Comparison of ENCODE assay signal across 28 cellular contexts in the genomic region with DNA sequence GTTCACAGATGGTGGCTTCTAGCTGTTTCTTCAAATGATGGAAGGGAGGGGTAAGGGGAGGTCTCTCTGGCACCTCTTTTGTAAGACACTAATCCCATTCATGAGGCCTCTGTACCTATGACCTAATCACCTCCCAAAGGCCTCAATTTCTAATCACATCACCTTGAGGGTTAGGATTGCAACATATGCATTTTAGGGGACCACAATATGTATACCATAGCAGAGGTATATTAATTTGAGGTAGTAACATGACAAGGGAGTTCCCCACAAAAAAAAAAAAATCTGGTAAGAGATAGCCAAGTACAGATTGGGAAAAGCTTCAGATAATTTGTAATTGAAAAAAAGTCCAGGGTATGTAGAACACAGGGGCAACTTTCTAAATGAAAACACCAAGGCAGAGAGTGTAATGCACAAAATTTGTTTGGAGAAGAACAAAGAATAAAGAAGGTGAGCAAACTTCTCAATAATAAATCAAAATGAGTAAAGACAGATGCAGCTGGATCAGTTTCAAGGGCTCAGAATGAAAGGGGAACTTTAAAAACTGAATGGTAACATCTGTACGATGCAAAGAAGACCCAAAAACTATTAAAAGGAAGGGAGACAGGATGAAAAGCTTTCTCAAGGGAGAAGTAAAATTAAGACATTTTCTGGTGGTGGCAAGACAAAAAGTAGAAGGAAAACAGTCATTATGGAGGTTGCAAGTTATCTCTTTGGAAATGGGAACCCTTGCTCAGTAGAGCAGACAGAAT.
DNase-seq lines count a peak whose midpoint lies in the region; ATAC-seq and TF ChIP-seq lines count a peak whose summit lies in the region.
"Had no signal": no experiment of that assay in that cellular context is flagged by ENCODE, and none has a peak within 500 bp of the region (broad histone marks: within the 10 kb centered on the region; RNA-seq: fewer than 3 reads in every experiment).

No MANE protein-coding gene starts in this region.

- H3K4me1 ChIP-seq in BLaER1 treated with 17β-estradiol and CSF1 and Interleukin-3, amounts not matched to agents 10 nM and 100 nM: peaks cover 8 to 25% (median 19%) of the 10 kb centered on the region in 10 experiments
- no peaks in the 10 kb centered on the region for H3K4me1 ChIP-seq in osteoblast (ENCODE audit: insufficient read depth, low read length)
- no peaks in the 10 kb centered on the region for H3K4me1 ChIP-seq in CD4-positive, alpha-beta memory T cell (ENCODE audit: insufficient read depth, low read length)
- H3K4me1 ChIP-seq: adrenal gland, Peyer's patch, SJSA1, spleen, testis had no signal

- no peak overlapping the region for H3K4me3 Mint-ChIP-seq in brain
- H3K4me3 Mint-ChIP-seq in CD4-positive, alpha-beta memory T cell: no peak overlapping the region
- H3K4me3 Mint-ChIP-seq in MCF 10A (ENCODE audit: unreplicated experiment): no peak overlapping the region
- H3K4me3 Mint-ChIP-seq: CD8-positive, alpha-beta T cell; T-helper 17 cell had no signal

- CTCF ChIA-PET in CD4-positive, alpha-beta memory T cell (lab: Charles Lee; ENCODE audit: partially characterized antibody): no interaction called here
- CTCF ChIA-PET in MCF 10A (lab: Yijun Ruan, JAX): interaction anchor here (0.6 to 0.9 kb wide), 3 partner anchors 10 to 1300 kb away, joined by 3 to 6 read pairs (median 3); no protein-coding TSS in a partner anchor

- peak overlapping the region; percentile 22 to 69 (median 42); a peak in 21 of 22 replicates for H3K4me2 ChIP-seq in BLaER1 treated with 17β-estradiol and CSF1 and Interleukin-3, amounts not matched to agents 10 nM and 100 nM
- H3K4me2 ChIP-seq in osteoblast (ENCODE audit: insufficient read depth, low read length): no peak overlapping the region

- DNase-seq in MV-4-11 (lab: John Stamatoyannopoulos, UW): peak; percentile 94
- DNase-seq in osteoblast (ENCODE audit: insufficient read length, low spot score, missing footprints): no peak
- no peak for DNase-seq in stimulated activated CD4-positive, alpha-beta T cell treated with anti-CD3 and anti-CD28 coated beads, Interleukin-15, amount 100 ng/mL, for 24 hours
- no peak for DNase-seq in CD4-positive, alpha-beta memory T cell
- no peak for DNase-seq in MCF 10A (ENCODE audit: unreplicated experiment)
- DNase-seq: activated CD4-positive, alpha-beta T cell treated with anti-CD3 and anti-CD28 coated beads for 48 hours; activated naive CD4-positive, alpha-beta T cell; activated T-cell treated with anti-CD3 and anti-CD28 coated beads, Interleukin-2, amount 50 U/mL, for 48 hours; adrenal gland; brain microvascular endothelial cell; CD8-positive, alpha-beta T cell; glutamatergic neuron; kidney glomerular epithelial cell; mammary epithelial cell; NCI-H1694 treated with DMSO at 0.1 percent for 48 hours; NCI-H226; Peyer's patch; retina; spleen; stimulated activated CD4-positive, alpha-beta T cell treated with anti-CD3 and anti-CD28 coated beads, Interleukin-4, amount 100 ng/mL, for 24 hours; stimulated activated naive CD4-positive, alpha-beta T cell treated with Interleukin-2 at 50 U/mL for 16 hours; T-helper 17 cell; testis had no signal

- H3K79me2 ChIP-seq in osteoblast (ENCODE audit: insufficient read depth, low read length): no peaks in the 10 kb centered on the region

- TF ChIP-seq CTCF in brain (conservative IDR thresholded peaks at IDR 0.05): no peak
- TF ChIP-seq CTCF in osteoblast (IDR thresholded peaks at IDR 0.05; ENCODE audit: extremely low read depth, low read depth, low read length): no peak
- TF ChIP-seq CTCF in MCF 10A (IDR thresholded peaks at IDR 0.05; ENCODE audit: unreplicated experiment): no peak

- no peak for ATAC-seq in GM18909 (IDR thresholded peaks at IDR 0.05; ENCODE audit: poor library complexity, unreplicated experiment)
- ATAC-seq: CD8-positive, alpha-beta T cell; K562; T-helper 17 cell had no signal

- H3K36me3 Mint-ChIP-seq in brain (no peaks in the 10 kb centered on the region), MCF 10A (ENCODE audit: insufficient read depth, unreplicated experiment) (peaks cover 6% of the 10 kb centered on the region)
- no peaks in the 10 kb centered on the region for H3K36me3 Mint-ChIP-seq in CD4-positive, alpha-beta memory T cell
- H3K36me3 Mint-ChIP-seq: CD8-positive, alpha-beta T cell had no signal

- no TSS peak for BruUV-seq in MCF 10A (replicated peaks; lab: Mats Ljungman, UMichigan)

- H3K27ac Mint-ChIP-seq in brain (peak overlapping the region in 3 of 5 experiments; percentile 2 to 70 (median 30)), MCF 10A (ENCODE audit: low read depth, unreplicated experiment) (no peak overlapping the region)
- no peak overlapping the region for H3K27ac Mint-ChIP-seq in CD4-positive, alpha-beta memory T cell
- H3K27ac Mint-ChIP-seq: CD8-positive, alpha-beta T cell; T-helper 17 cell had no signal

- peaks cover 0 to 6% (median 0%) of the 10 kb centered on the region in 5 experiments for H3K9me3 Mint-ChIP-seq in brain
- H3K9me3 Mint-ChIP-seq in CD4-positive, alpha-beta memory T cell: peaks cover 0 to 2% (median 0%) of the 10 kb centered on the region in 8 donors
- no peaks in the 10 kb centered on the region for H3K9me3 Mint-ChIP-seq in MCF 10A (ENCODE audit: unreplicated experiment)
- H3K9me3 Mint-ChIP-seq: CD8-positive, alpha-beta T cell had no signal

- H3K9ac ChIP-seq in BLaER1 treated with 17β-estradiol and CSF1 and Interleukin-3, amounts not matched to agents 10 nM and 100 nM: no peak overlapping the region; a peak in 1 of 22 replicates

- H3K27me3 ChIP-seq in BLaER1 treated with 17β-estradiol and CSF1 and Interleukin-3, amounts not matched to agents 10 nM and 100 nM: no peaks in the 10 kb centered on the region
- H3K27me3 ChIP-seq in osteoblast (ENCODE audit: insufficient read depth, low read length): no peaks in the 10 kb centered on the region
- H3K27me3 ChIP-seq in CD4-positive, alpha-beta memory T cell (ENCODE audit: insufficient read depth, low read length): no peaks in the 10 kb centered on the region
- H3K27me3 ChIP-seq: adrenal gland, brain microvascular endothelial cell, Peyer's patch, SJSA1, spleen, testis had no signal

- no peak overlapping the region for H3K4me3 ChIP-seq in BLaER1 treated with 17β-estradiol and CSF1 and Interleukin-3, amounts not matched to agents 10 nM and 100 nM
- no peak overlapping the region for H3K4me3 ChIP-seq in osteoblast (ENCODE audit: insufficient read depth, low read length)
- H3K4me3 ChIP-seq in CD4-positive, alpha-beta memory T cell (ENCODE audit: low read length in 2 of 2): no peak overlapping the region
- H3K4me3 ChIP-seq: adrenal gland, K562, Peyer's patch, SJSA1, spleen, testis had no signal

- POLR2A ChIA-PET in CD4-positive, alpha-beta memory T cell (lab: Charles Lee; ENCODE audit: partially characterized antibody): no interaction called here
- POLR2A ChIA-PET in MCF 10A (lab: Yijun Ruan, JAX): interaction anchor here (0.7 kb wide), 1 partner anchor 317 kb away, joined by 3 read pairs; no protein-coding TSS in a partner anchor

- H3K27me3 Mint-ChIP-seq in brain: peaks cover 3% of the 10 kb centered on the region
- peaks cover 2 to 9% of the 10 kb centered on the region in 2 donors for H3K27me3 Mint-ChIP-seq in CD4-positive, alpha-beta memory T cell
- H3K27me3 Mint-ChIP-seq in MCF 10A (ENCODE audit: insufficient read depth, unreplicated experiment): peaks cover 82% of the 10 kb centered on the region

- intact Hi-C loops in CD4-positive, alpha-beta memory T cell (cut with micrococcal nuclease): no loop called here
- intact Hi-C loops in MCF 10A (cut with micrococcal nuclease): no loop called here

- peak overlapping the region in 8 of 11 experiments; percentile 3 to 70 (median 58); a peak in 14 of 22 replicates for H3K27ac ChIP-seq in BLaER1 treated with 17β-estradiol and CSF1 and Interleukin-3, amounts not matched to agents 10 nM and 100 nM
- H3K27ac ChIP-seq in osteoblast (ENCODE audit: low read depth, low read length): no peak overlapping the region
- no peak overlapping the region for H3K27ac ChIP-seq in CD4-positive, alpha-beta memory T cell (ENCODE audit: low read depth, low read length)
- H3K27ac ChIP-seq: adrenal gland, brain microvascular endothelial cell, Peyer's patch, SJSA1, spleen had no signal

- H2AFZ ChIP-seq in osteoblast (ENCODE audit: low read length): peak overlapping the region; percentile 22

- H3K36me3 ChIP-seq in BLaER1 treated with 17β-estradiol and CSF1 and Interleukin-3, amounts not matched to agents 10 nM and 100 nM: no peaks in the 10 kb centered on the region
- H3K36me3 ChIP-seq in osteoblast (ENCODE audit: insufficient read depth, low read length): no peaks in the 10 kb centered on the region
- no peaks in the 10 kb centered on the region for H3K36me3 ChIP-seq in CD4-positive, alpha-beta memory T cell (ENCODE audit: insufficient read depth, low read length)
- H3K36me3 ChIP-seq: adrenal gland, brain microvascular endothelial cell, Peyer's patch, SJSA1, spleen had no signal

- no peaks in the 10 kb centered on the region for H4K20me1 ChIP-seq in BLaER1 treated with 17β-estradiol and CSF1 and Interleukin-3, amounts not matched to agents 10 nM and 100 nM
- H4K20me1 ChIP-seq in osteoblast (ENCODE audit: insufficient read depth, low read length): no peaks in the 10 kb centered on the region

- H3K9me3 ChIP-seq in BLaER1 treated with 17β-estradiol and CSF1 and Interleukin-3, amounts not matched to agents 10 nM and 100 nM (replicated peaks in 1 of 11): no peaks in the 10 kb centered on the region
- no peaks in the 10 kb centered on the region for H3K9me3 ChIP-seq in osteoblast (ENCODE audit: low read depth, low read length)
- no peaks in the 10 kb centered on the region for H3K9me3 ChIP-seq in CD4-positive, alpha-beta memory T cell (ENCODE audit: control insufficient read depth in 1 of 2, low read length in 2 of 2)
- H3K9me3 ChIP-seq: adrenal gland, Peyer's patch, SJSA1, spleen, testis had no signal

- H3K4me1 Mint-ChIP-seq in brain (peaks cover 6% of the 10 kb centered on the region), MCF 10A (ENCODE audit: insufficient read depth, unreplicated experiment) (no peaks in the 10 kb centered on the region)
- H3K4me1 Mint-ChIP-seq in CD4-positive, alpha-beta memory T cell: no peaks in the 10 kb centered on the region
- H3K4me1 Mint-ChIP-seq: T-helper 17 cell had no signal

Comparison
In these comparisons a context has a peak if more than half of its experiments do, and no peak if none do; other contexts are left out.
1. H3K27ac ChIP-seq: peak in BLaER1 treated with 17β-estradiol and CSF1 and Interleukin-3, amounts not matched to agents 10 nM and 100 nM (8 of 11); none in osteoblast (single experiment) and CD4-positive, alpha-beta memory T cell (single experiment).
2. H3K27ac Mint-ChIP-seq: peak in brain (3 of 5); none in CD4-positive, alpha-beta memory T cell (0 of 7) and MCF 10A (single experiment).